In genomic region chr15:91110407-91110806, GRCh38 we compare ENCODE assay signal across 1 cellular context.
A peak's percentile ranks its signal among the peaks of the same experiment; 100 is the strongest.
TF ChIP-seq lines count a peak whose summit lies in the region.

No MANE protein-coding gene starts in this region.

TF ChIP-seq in HepG2, 621 proteins besides CTCF, POLR2A, EP300 and RAD21 (continued from another document):
- peak; percentile 70 for TF ChIP-seq MNT (IDR thresholded peaks at IDR 0.05)
